In genomic region chr21:33817136-33817535, GRCh38 we compare ENCODE assay signal across 19 cellular contexts.
"Had no signal": no experiment of that assay in that cellular context is flagged by ENCODE, and none has a peak within 500 bp of the region (broad histone marks: within the 10 kb centered on the region; RNA-seq: fewer than 3 reads in every experiment).

No MANE protein-coding gene starts in this region.

- H3K27ac Mint-ChIP-seq: activated CD4-positive, alpha-beta T cell treated with anti-CD3 and anti-CD28 coated beads for 36 hours; activated CD8-positive, alpha-beta T cell treated with anti-CD3 and anti-CD28 coated beads for 36 hours; activated naive CD4-positive, alpha-beta T cell treated with anti-CD3 and anti-CD28 coated beads, Interleukin-2, amount 50 U/mL, for 24 hours; T-helper 17 cell had no signal

- ATAC-seq: activated CD4-positive, alpha-beta T cell treated with anti-CD3 and anti-CD28 coated beads for 36 hours; activated CD8-positive, alpha-beta T cell treated with anti-CD3 and anti-CD28 coated beads for 36 hours; PC-3; T-helper 17 cell had no signal

- H3K27ac ChIP-seq: breast epithelium, VCaP had no signal

- DNase-seq: activated CD4-positive, alpha-beta T cell treated with anti-CD3 and anti-CD28 coated beads for 36 hours; activated CD4-positive, alpha-beta T cell treated with anti-CD3 and anti-CD28 coated beads, Interleukin-2, amount 50 U/mL, for 1 hour; activated CD8-positive, alpha-beta memory T cell treated with anti-CD3 and anti-CD28 coated beads, Interleukin-2, amount 50 U/mL, for 48 hours; activated CD8-positive, alpha-beta T cell treated with anti-CD3 and anti-CD28 coated beads for 36 hours; activated naive CD4-positive, alpha-beta T cell; activated T-cell treated with anti-CD3 and anti-CD28 coated beads, Interleukin-2, amount 50 U/mL, for 1 hour; aorta; caudate nucleus; Karpas-422; NCI-H1436 treated with DMSO at 0.1 percent for 48 hours; NCI-H446; NCI-H524; PC-3; SHP77; T-helper 17 cell; T-helper 9 cell had no signal

- H3K9me3 ChIP-seq: breast epithelium had no signal

- H3K4me3 ChIP-seq: breast epithelium had no signal

- H3K9me3 Mint-ChIP-seq: activated CD8-positive, alpha-beta T cell treated with anti-CD3 and anti-CD28 coated beads for 36 hours; activated naive CD4-positive, alpha-beta T cell treated with anti-CD3 and anti-CD28 coated beads, Interleukin-2, amount 50 U/mL, for 24 hours had no signal

- H3K27me3 Mint-ChIP-seq: activated CD4-positive, alpha-beta T cell treated with anti-CD3 and anti-CD28 coated beads for 36 hours; activated CD8-positive, alpha-beta T cell treated with anti-CD3 and anti-CD28 coated beads for 36 hours; activated naive CD4-positive, alpha-beta T cell treated with anti-CD3 and anti-CD28 coated beads, Interleukin-2, amount 50 U/mL, for 24 hours; T-helper 17 cell had no signal

- H3K36me3 Mint-ChIP-seq: activated naive CD4-positive, alpha-beta T cell treated with anti-CD3 and anti-CD28 coated beads, Interleukin-2, amount 50 U/mL, for 24 hours had no signal

- H3K4me1 Mint-ChIP-seq: activated CD4-positive, alpha-beta T cell treated with anti-CD3 and anti-CD28 coated beads for 36 hours; activated naive CD4-positive, alpha-beta T cell treated with anti-CD3 and anti-CD28 coated beads, Interleukin-2, amount 50 U/mL, for 24 hours; T-helper 17 cell had no signal

- H3K4me1 ChIP-seq: breast epithelium had no signal

- H3K36me3 ChIP-seq: breast epithelium had no signal

- H3K27me3 ChIP-seq: breast epithelium had no signal

- H3K4me3 Mint-ChIP-seq: activated CD4-positive, alpha-beta T cell treated with anti-CD3 and anti-CD28 coated beads for 36 hours; activated CD8-positive, alpha-beta T cell treated with anti-CD3 and anti-CD28 coated beads for 36 hours; activated naive CD4-positive, alpha-beta T cell treated with anti-CD3 and anti-CD28 coated beads, Interleukin-2, amount 50 U/mL, for 24 hours; T-helper 17 cell had no signal
